In genomic region chr12:57528831-57529555, GRCh38 we compare ENCODE assay signal across 1 cellular context.
A peak's percentile ranks its signal among the peaks of the same experiment; 100 is the strongest.
TF ChIP-seq lines count a peak whose summit lies in the region.

No MANE protein-coding gene starts in this region.

TF ChIP-seq in HepG2, 621 proteins besides CTCF, POLR2A, EP300 and RAD21:
- TF ChIP-seq HNF4A (CRISPR knock-in tag; IDR thresholded peaks at IDR 0.05) (no peak), ZMYM4 (CRISPR knock-in tag; IDR thresholded peaks at IDR 0.05) (no peak), POLR2G (IDR thresholded peaks at IDR 0.05; ENCODE audit: low read depth, low read length) (0 out of 2 replicates have a peak, but pooled peaks have one; percentile 18), DNMT1 (CRISPR knock-in tag; IDR thresholded peaks at IDR 0.05) (no peak), SNRNP70 (IDR thresholded peaks at IDR 0.05; ENCODE audit: low read depth, low read length) (no peak), AGO2 (optimal IDR thresholded peaks at IDR 0.05; ENCODE audit: low read depth, low read length) (peak; percentile 25), TOE1 (CRISPR knock-in tag; IDR thresholded peaks at IDR 0.05) (no peak), ZNF841 (CRISPR knock-in tag; IDR thresholded peaks at IDR 0.05; ENCODE audit: borderline replicate concordance) (no peak), ZNF44 (CRISPR knock-in tag; IDR thresholded peaks at IDR 0.05) (no peak), MLX (CRISPR knock-in tag; IDR thresholded peaks at IDR 0.05) (no peak), ZNF607 (CRISPR knock-in tag; IDR thresholded peaks at IDR 0.05; ENCODE audit: borderline replicate concordance) (no peak), NCOA2 (CRISPR knock-in tag; IDR thresholded peaks at IDR 0.05) (no peak), ZNF180 (CRISPR knock-in tag; IDR thresholded peaks at IDR 0.05; ENCODE audit: borderline replicate concordance, low read depth) (no peak), RBFOX2 (IDR thresholded peaks at IDR 0.05; ENCODE audit: low read depth, low read length) (peak; percentile 45), ZBTB2 (CRISPR knock-in tag; IDR thresholded peaks at IDR 0.05; ENCODE audit: low read depth) (no peak), AHDC1 (CRISPR knock-in tag; IDR thresholded peaks at IDR 0.05; ENCODE audit: borderline replicate concordance) (no peak), TIGD3 (CRISPR knock-in tag; IDR thresholded peaks at IDR 0.05; ENCODE audit: borderline replicate concordance) (no peak), ZBTB46 (CRISPR knock-in tag; IDR thresholded peaks at IDR 0.05; ENCODE audit: borderline replicate concordance) (no peak), ARNT2 (CRISPR knock-in tag; IDR thresholded peaks at IDR 0.05; ENCODE audit: low read depth) (no peak), ZFP91 (CRISPR knock-in tag; IDR thresholded peaks at IDR 0.05; ENCODE audit: borderline replicate concordance) (no peak), ETV6 (CRISPR knock-in tag; conservative IDR thresholded peaks at IDR 0.05) (no peak), SMAD3 (CRISPR knock-in tag; IDR thresholded peaks at IDR 0.05) (no peak)
TF ChIP-seq in HepG2: peak in this region for 3.
